ENCODE assay signal across 18 cellular contexts in the genomic region with DNA sequence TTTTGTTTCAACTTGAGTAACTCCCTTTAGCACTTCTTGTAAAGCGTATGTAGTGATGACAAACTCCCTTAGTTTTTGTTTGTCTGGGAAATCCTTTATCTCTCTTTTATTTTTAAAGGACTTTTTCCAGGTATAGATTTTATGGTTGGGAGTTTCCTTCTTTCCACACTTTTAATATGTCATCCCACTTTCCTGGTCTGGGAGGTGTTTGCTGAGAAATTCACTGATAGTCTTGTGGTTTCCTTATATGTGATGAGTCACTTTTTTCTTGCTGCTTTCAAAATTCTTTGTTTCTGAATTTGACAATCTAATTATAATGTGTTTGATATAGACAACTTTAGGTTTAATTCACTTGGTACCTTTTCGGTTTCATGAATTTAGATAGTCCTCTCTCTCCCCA.
DNase-seq lines count a peak whose midpoint lies in the region; ATAC-seq lines count a peak whose summit lies in the region.
"Had no signal": no experiment of that assay in that cellular context is flagged by ENCODE, and none has a peak within 500 bp of the region (broad histone marks: within the 10 kb centered on the region; RNA-seq: fewer than 3 reads in every experiment).

No MANE protein-coding gene starts in this region.

- peak overlapping the region; percentile 46; the same call in 1 of the 2 replicates for H3K4me3 ChIP-seq in ACC112 (ENCODE audit: low read depth, low read length)
- H3K4me3 ChIP-seq in SJSA1, result no peak overlapping the region
- H3K4me3 ChIP-seq: neural progenitor cell, tibial artery had no signal

- H3K4me1 ChIP-seq in ACC112 (ENCODE audit: control insufficient read depth, insufficient read depth, low read length, unreplicated experiment) (peaks cover 13% of the 10 kb centered on the region), SJSA1 (replicated peaks) (peaks cover 17% of the 10 kb centered on the region)
- H3K4me1 ChIP-seq: tibial artery had no signal

- no peak overlapping the region for H3K27ac Mint-ChIP-seq in activated T-helper 1 cell treated with anti-CD3 and anti-CD28 coated beads, Interleukin-12 subunit alpha, Interleukin-12 subunit beta, Interleukin-2, Interleukin-4 antibody, amounts not matched to agents 30 ng/mL and 10 ng/mL and 1 ng/mL, durations not matched to agents 14 hours and 24 hours and 36 hours
- H3K27ac Mint-ChIP-seq: activated B cell treated with CpG ODN at 0.5 μM for 24 hours, brain, neural progenitor cell had no signal

- H3K27me3 ChIP-seq in ACC112 (ENCODE audit: insufficient read depth, low read length) (no peaks in the 10 kb centered on the region), SJSA1 (replicated peaks) (no peaks in the 10 kb centered on the region)
- H3K27me3 ChIP-seq: neural progenitor cell, tibial artery had no signal

- H3K36me3 Mint-ChIP-seq in activated T-helper 1 cell treated with anti-CD3 and anti-CD28 coated beads, Interleukin-12 subunit alpha, Interleukin-12 subunit beta, Interleukin-2, Interleukin-4 antibody, amounts not matched to agents 30 ng/mL and 10 ng/mL and 1 ng/mL, durations not matched to agents 14 hours and 24 hours and 36 hours (ENCODE audit: low read depth), result no peaks in the 10 kb centered on the region
- H3K36me3 Mint-ChIP-seq: brain, neural progenitor cell had no signal

- H3K4me3 Mint-ChIP-seq in activated T-helper 1 cell treated with anti-CD3 and anti-CD28 coated beads, Interleukin-12 subunit alpha, Interleukin-12 subunit beta, Interleukin-2, Interleukin-4 antibody, amounts not matched to agents 30 ng/mL and 10 ng/mL and 1 ng/mL, durations not matched to agents 14 hours and 24 hours and 36 hours, result no peak overlapping the region
- H3K4me3 Mint-ChIP-seq: activated B cell treated with CpG ODN at 0.5 μM for 24 hours, brain, neural progenitor cell had no signal

- H3K9me3 Mint-ChIP-seq in activated T-helper 1 cell treated with anti-CD3 and anti-CD28 coated beads, Interleukin-12 subunit alpha, Interleukin-12 subunit beta, Interleukin-2, Interleukin-4 antibody, amounts not matched to agents 30 ng/mL and 10 ng/mL and 1 ng/mL, durations not matched to agents 14 hours and 24 hours and 36 hours, result no peaks in the 10 kb centered on the region
- H3K9me3 Mint-ChIP-seq: activated B cell treated with CpG ODN at 0.5 μM for 24 hours had no signal

- H3K79me2 ChIP-seq in ACC112 (ENCODE audit: control insufficient read depth, insufficient read depth, low read length, unreplicated experiment), result no peaks in the 10 kb centered on the region

- H2AFZ ChIP-seq in ACC112 (ENCODE audit: low read length, unreplicated experiment), result no peak overlapping the region
- H2AFZ ChIP-seq: neural progenitor cell had no signal

- ATAC-seq in HG03108 (IDR thresholded peaks at IDR 0.05; ENCODE audit: unreplicated experiment) (no peak), GM18873 (IDR thresholded peaks at IDR 0.05; ENCODE audit: low FRiP score, unreplicated experiment) (no peak)
- ATAC-seq: right cardiac atrium had no signal

- H3K27ac ChIP-seq in ACC112 (ENCODE audit: low read depth, low read length) (peak overlapping the region; percentile 58), SJSA1 (peak overlapping the region; percentile 80)
- H3K27ac ChIP-seq: neural progenitor cell, tibial artery had no signal

- H3K27me3 Mint-ChIP-seq in activated T-helper 1 cell treated with anti-CD3 and anti-CD28 coated beads, Interleukin-12 subunit alpha, Interleukin-12 subunit beta, Interleukin-2, Interleukin-4 antibody, amounts not matched to agents 30 ng/mL and 10 ng/mL and 1 ng/mL, durations not matched to agents 14 hours and 24 hours and 36 hours (ENCODE audit: insufficient read depth), result peaks cover 4% of the 10 kb centered on the region
- H3K27me3 Mint-ChIP-seq: activated B cell treated with CpG ODN at 0.5 μM for 24 hours had no signal

- intact Hi-C loops in activated T-helper 1 cell treated with anti-CD3 and anti-CD28 coated beads, Interleukin-12 subunit alpha, Interleukin-12 subunit beta, Interleukin-2, Interleukin-4 antibody, amounts not matched to agents 30 ng/mL and 10 ng/mL and 1 ng/mL, durations not matched to agents 14 hours and 24 hours and 36 hours (cut with micrococcal nuclease), result no loop called here

- DNase-seq in HPDE6-E6E7 (ENCODE audit: extremely low spot score), result peak; percentile 16
- DNase-seq in SJSA1 (ENCODE audit: low read depth in 1 of 2, low spot score in 2 of 2), result peak in 1 of 2 experiments; percentile 64
- DNase-seq in fibroblast of peridontal ligament (ENCODE audit: extremely low read depth), result peak; percentile 12
- no peak for DNase-seq in activated T-helper 1 cell treated with anti-CD3 and anti-CD28 coated beads, Interleukin-12 subunit alpha, Interleukin-12 subunit beta, Interleukin-2, Interleukin-4 antibody, amounts not matched to agents 30 ng/mL and 10 ng/mL and 1 ng/mL, durations not matched to agents 14 hours and 24 hours and 36 hours (ENCODE audit: low spot score)
- DNase-seq in inferior parietal cortex (ENCODE audit: extremely low spot score), result no peak
- DNase-seq: activated B cell treated with CpG ODN at 0.5 μM for 24 hours; effector CD4-positive, alpha-beta T cell; KG1; mesendoderm; NCI-H510A; right cardiac atrium; stimulated activated CD4-positive, alpha-beta T cell treated with anti-CD3 and anti-CD28 coated beads, Interleukin-4, amount 100 ng/mL, for 4 hours; tibial artery had no signal

- no peaks in the 10 kb centered on the region for H3K9me3 ChIP-seq in SJSA1 (replicated peaks)
- H3K9me3 ChIP-seq: tibial artery had no signal

- H3K4me1 Mint-ChIP-seq in activated T-helper 1 cell treated with anti-CD3 and anti-CD28 coated beads, Interleukin-12 subunit alpha, Interleukin-12 subunit beta, Interleukin-2, Interleukin-4 antibody, amounts not matched to agents 30 ng/mL and 10 ng/mL and 1 ng/mL, durations not matched to agents 14 hours and 24 hours and 36 hours (ENCODE audit: low read depth), result peaks cover 10% of the 10 kb centered on the region
- H3K4me1 Mint-ChIP-seq: activated B cell treated with CpG ODN at 0.5 μM for 24 hours, brain, neural progenitor cell had no signal

- H3K36me3 ChIP-seq in ACC112 (ENCODE audit: insufficient read depth, low read length) (no peaks in the 10 kb centered on the region), SJSA1 (no peaks in the 10 kb centered on the region)
- H3K36me3 ChIP-seq: neural progenitor cell, tibial artery had no signal

Comparison
In these comparisons a context has a peak if more than half of its experiments do, and no peak if none do; other contexts are left out.
1. DNase-seq: peak in HPDE6-E6E7 (single experiment) and fibroblast of peridontal ligament (single experiment); none in activated T-helper 1 cell treated with anti-CD3 and anti-CD28 coated beads, Interleukin-12 subunit alpha, Interleukin-12 subunit beta, Interleukin-2, Interleukin-4 antibody, amounts not matched to agents 30 ng/mL and 10 ng/mL and 1 ng/mL, durations not matched to agents 14 hours and 24 hours and 36 hours (single experiment) and inferior parietal cortex (single experiment).